Comparison of ENCODE assay signal across 8 cellular contexts in the genomic region with DNA sequence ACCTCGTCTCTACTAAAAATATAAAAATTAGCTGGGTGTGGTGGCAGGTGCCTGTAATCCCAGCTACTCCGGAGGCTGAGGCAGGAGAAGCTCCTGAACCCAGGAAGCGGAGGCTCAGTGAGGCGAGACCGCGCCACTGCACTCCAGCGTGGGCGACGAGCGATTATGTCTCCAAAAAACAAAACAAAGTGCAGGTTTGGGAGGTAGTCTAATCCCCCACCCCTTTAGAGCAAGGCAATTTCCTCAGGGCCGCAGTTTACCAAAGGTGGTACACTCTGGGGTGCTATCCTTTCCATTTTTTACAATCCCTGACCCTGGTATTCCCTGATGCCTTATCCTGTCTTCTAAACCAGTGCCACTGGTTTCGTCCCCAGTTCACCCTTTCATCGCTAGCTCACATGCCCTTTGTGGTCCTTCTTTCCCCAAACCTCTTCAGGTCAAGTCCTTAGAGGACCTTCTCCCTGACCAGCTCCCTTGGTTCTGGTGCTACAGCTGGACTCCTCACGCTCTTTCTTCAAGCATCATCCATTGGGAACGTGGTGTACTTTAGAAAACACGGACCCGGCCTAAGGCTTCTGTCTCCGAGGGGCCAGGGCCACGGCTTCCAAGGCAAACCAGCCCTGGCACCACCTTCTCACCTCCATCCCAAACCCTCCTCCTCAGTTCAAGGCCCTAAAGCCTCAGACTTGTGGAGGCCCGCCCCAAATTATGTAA. TPM values are rescaled to one million over a fixed set of nuclear protein-coding genes. Genes with fewer than 3 reads are reported as not detected.
DNase-seq lines count a peak whose midpoint lies in the region; ATAC-seq and TF ChIP-seq lines count a peak whose summit lies in the region.

No MANE protein-coding gene starts in this region.

- H3K4me3 ChIP-seq in WI38 (ENCODE audit: low read depth, low read length) (peak overlapping the region; percentile 83), skin epidermis (peak overlapping the region; percentile 58 to 88 (median 85))

- no peak for DNase-seq in activated T-cell treated with anti-CD3 and anti-CD28 coated beads, Interleukin-2, amount 50 U/mL, for 4 hours
- DNase-seq in activated T-cell treated with anti-CD3 and anti-CD28 coated beads for 4 hours, result no peak
- DNase-seq in germinal center (ENCODE audit: low spot score), result peak; percentile 35
- no peak for DNase-seq in T-helper 9 cell
- no peak for DNase-seq in stimulated activated CD4-positive, alpha-beta T cell treated with anti-CD3 and anti-CD28 coated beads, Interleukin-1b, Interleukin-23, amount 100 ng/mL, for 48 hours

- peaks cover 40% of the 10 kb centered on the region for H3K4me1 Mint-ChIP-seq in activated T-cell treated with anti-CD3 and anti-CD28 coated beads, Interleukin-2, amount 50 U/mL, for 4 hours (ENCODE audit: low read depth)

- H3K27ac ChIP-seq in skin epidermis, result peak overlapping the region; percentile 3 to 96 (median 88)

- H3K4me3 Mint-ChIP-seq in activated T-cell treated with anti-CD3 and anti-CD28 coated beads, Interleukin-2, amount 50 U/mL, for 4 hours, result peak overlapping the region; percentile 94

- no peaks in the 10 kb centered on the region for H3K9me3 Mint-ChIP-seq in activated T-cell treated with anti-CD3 and anti-CD28 coated beads, Interleukin-2, amount 50 U/mL, for 4 hours

- no peaks in the 10 kb centered on the region for H3K27me3 Mint-ChIP-seq in activated T-cell treated with anti-CD3 and anti-CD28 coated beads, Interleukin-2, amount 50 U/mL, for 4 hours (ENCODE audit: low read depth)

- ATAC-seq in activated T-cell treated with anti-CD3 and anti-CD28 coated beads, Interleukin-2, amount 50 U/mL, for 4 hours, result no peak
- ATAC-seq in GM21825 (IDR thresholded peaks at IDR 0.05; ENCODE audit: unreplicated experiment), result no peak

- no peak for TF ChIP-seq CTCF in WI38 (IDR thresholded peaks at IDR 0.05; ENCODE audit: low read depth, low read length)

- H3K36me3 Mint-ChIP-seq in activated T-cell treated with anti-CD3 and anti-CD28 coated beads, Interleukin-2, amount 50 U/mL, for 4 hours (ENCODE audit: insufficient read depth), result no peaks in the 10 kb centered on the region

RNA-seq across cellular contexts. Expression of gene IFT25, which starts 0.9 kb away (rescaled TPM):
- 10 to 100 TPM; 26.0 to 31.5 (median 28.1) TPM for total RNA-seq in activated T-cell treated with anti-CD3 and anti-CD28 coated beads, Interleukin-2, amount 50 U/mL, for 4 hours

RNA-seq across cellular contexts. Expression of gene LRRC42, which starts 1.5 kb away (rescaled TPM):
- total RNA-seq in activated T-cell treated with anti-CD3 and anti-CD28 coated beads, Interleukin-2, amount 50 U/mL, for 4 hours, result 10 to 100 TPM; 22.6 to 23.1 (median 22.8) TPM

RNA-seq across cellular contexts. Expression of gene DIO1, which starts 50.6 kb away (rescaled TPM):
- total RNA-seq in activated T-cell treated with anti-CD3 and anti-CD28 coated beads, Interleukin-2, amount 50 U/mL, for 4 hours, result not detected

RNA-seq across cellular contexts. Expression of gene YIPF1, which starts 55.0 kb away (rescaled TPM):
- 10 to 100 TPM; 12.5 to 15.4 (median 14.7) TPM for total RNA-seq in activated T-cell treated with anti-CD3 and anti-CD28 coated beads, Interleukin-2, amount 50 U/mL, for 4 hours
